24 cellular contexts compared by ENCODE assay signal in genomic region chr16:86735727-86736126, GRCh38.
"Had no signal": no experiment of that assay in that cellular context is flagged by ENCODE, and none has a peak within 500 bp of the region (broad histone marks: within the 10 kb centered on the region; RNA-seq: fewer than 3 reads in every experiment).

No MANE protein-coding gene starts in this region.

- DNase-seq: effector memory CD4-positive, alpha-beta T cell; erythroblast; esophagus squamous epithelium; foreskin melanocyte; hypothalamus; immature natural killer cell; islet precursor cell; left colon; left ventricle myocardium superior; lower lobe of right lung; natural killer cell; pancreas; stimulated activated CD4-positive, alpha-beta T cell treated with anti-CD3 and anti-CD28 coated beads, Interleukin-4, amount 100 ng/mL, for 4 hours; stimulated activated naive CD8-positive, alpha-beta T cell treated with anti-CD3 and anti-CD28 coated beads, Interleukin-15, Interleukin-2, amounts not matched to agents 100 U/mL and 50 U/mL, for 24 hours; substantia nigra; testis; tibial artery; upper lobe of left lung had no signal

- H3K4me1 Mint-ChIP-seq: stimulated activated memory B cell treated with anti-CD40 and anti-IgM and Interleukin-4, amounts not matched to agents 10 μg/mL and 1 μg/mL and 100 μg/mL, for 72 hours had no signal

- H3K36me3 ChIP-seq: esophagus squamous epithelium, lower lobe of right lung, neutrophil, pancreas, upper lobe of left lung had no signal

- H3K4me1 ChIP-seq: lower lobe of right lung, pancreas, testis had no signal

- H3K9me3 Mint-ChIP-seq: natural killer cell; stimulated activated memory B cell treated with anti-CD40 and anti-IgM and Interleukin-4, amounts not matched to agents 10 μg/mL and 1 μg/mL and 100 μg/mL, for 72 hours had no signal

- ATAC-seq: left colon; left ventricle myocardium superior; lower lobe of right lung; natural killer cell; pancreas; sciatic nerve; stimulated activated memory B cell treated with anti-CD40 and anti-IgM and Interleukin-4, amounts not matched to agents 10 μg/mL and 1 μg/mL and 100 μg/mL, for 72 hours; stimulated activated naive CD8-positive, alpha-beta T cell treated with anti-CD3 and anti-CD28 coated beads, Interleukin-15, Interleukin-2, amounts not matched to agents 100 U/mL and 50 U/mL, for 24 hours had no signal

- H3K27me3 ChIP-seq: testis, tibial artery had no signal

- H3K27ac Mint-ChIP-seq: immature natural killer cell; natural killer cell; stimulated activated memory B cell treated with anti-CD40 and anti-IgM and Interleukin-4, amounts not matched to agents 10 μg/mL and 1 μg/mL and 100 μg/mL, for 72 hours had no signal

- H3K4me3 ChIP-seq: coronary artery, esophagus squamous epithelium, lower lobe of right lung, pancreas, testis, tibial artery, upper lobe of left lung had no signal

- H3K27ac ChIP-seq: coronary artery, esophagus squamous epithelium, lower lobe of right lung, neutrophil, pancreas, testis, tibial artery, upper lobe of left lung had no signal

- H3K36me3 Mint-ChIP-seq: immature natural killer cell; natural killer cell; stimulated activated memory B cell treated with anti-CD40 and anti-IgM and Interleukin-4, amounts not matched to agents 10 μg/mL and 1 μg/mL and 100 μg/mL, for 72 hours had no signal

- H3K4me3 Mint-ChIP-seq: immature natural killer cell; natural killer cell; stimulated activated memory B cell treated with anti-CD40 and anti-IgM and Interleukin-4, amounts not matched to agents 10 μg/mL and 1 μg/mL and 100 μg/mL, for 72 hours had no signal

- FAIRE-seq: endometrium, pancreas, urothelium cell line had no signal

- H3K9me3 ChIP-seq: esophagus squamous epithelium, lower lobe of right lung, neutrophil, pancreas, testis, tibial artery, upper lobe of left lung had no signal
